Comparison of ENCODE assay signal across 24 cellular contexts in genomic region chr10:30580241-30580640, GRCh38. TPM values are rescaled to one million over a fixed set of nuclear protein-coding genes. Genes with fewer than 3 reads are reported as not detected.
DNase-seq lines count a peak whose midpoint lies in the region; ATAC-seq, FAIRE-seq and TF ChIP-seq lines count a peak whose summit lies in the region.
"Had no signal": no experiment of that assay in that cellular context is flagged by ENCODE, and none has a peak within 500 bp of the region (broad histone marks: within the 10 kb centered on the region; RNA-seq: fewer than 3 reads in every experiment).

No MANE protein-coding gene starts in this region.

- no peaks in the 10 kb centered on the region for H3K9me2 ChIP-seq in OCI-LY7 (ENCODE audit: insufficient read depth, low read length)

- no peaks in the 10 kb centered on the region for H3K27me3 ChIP-seq in HAP-1 (ENCODE audit: low read depth)
- H3K27me3 ChIP-seq in neural progenitor cell = no peaks in the 10 kb centered on the region

- H3K27ac Mint-ChIP-seq in neural progenitor cell = no peak overlapping the region

- DNase-seq in A549 (ENCODE audit: low read depth in 1 of 2, low spot score in 1 of 2) (no peak), HAP-1 (ENCODE audit: low spot score in 2 of 2) (peak; percentile 21 to 66), OCI-LY7 (ENCODE audit: low spot score) (no peak), neural progenitor cell (ENCODE audit: low spot score) (no peak), SW 1271 (lab: John Stamatoyannopoulos, UW) (no peak), left colon (no peak)
- DNase-seq in activated CD4-positive, alpha-beta T cell treated with anti-CD3 and anti-CD28 coated beads, Interleukin-2, amount 50 U/mL, for 48 hours = no peak
- DNase-seq: 8988T; C1 segment of cervical spinal cord; Calu3; CD4-positive, alpha-beta memory T cell; COR-L47; DMS53; DMS79 treated with DMSO at 0.1 percent for 48 hours; GF-D8; H7 had no signal

- H3K4me3 Mint-ChIP-seq in neural progenitor cell = no peak overlapping the region
- H3K4me3 Mint-ChIP-seq: CD4-positive, alpha-beta memory T cell had no signal

- in situ Hi-C loops in HAP-1 (cut with MboI; ENCODE audit: low sequenced_read_pairs) = loop anchor here (25.0 kb wide), 1 partner anchor 593 kb away; no protein-coding TSS in a partner anchor

- H3K9me3 ChIP-seq in A549 (no peaks in the 10 kb centered on the region), HAP-1 (no peaks in the 10 kb centered on the region), OCI-LY7 (ENCODE audit: low read length) (no peaks in the 10 kb centered on the region), neural progenitor cell (ENCODE audit: low read depth) (no peaks in the 10 kb centered on the region)

- no peak for TF ChIP-seq POLR2A in A549 (IDR thresholded peaks at IDR 0.05; ENCODE audit: low read length)

- TF ChIP-seq RAD21 in A549 (conservative IDR thresholded peaks at IDR 0.05 in 1 of 2, IDR thresholded peaks at IDR 0.05 in 1 of 2) = no peak

- no peaks in the 10 kb centered on the region for H3K36me3 Mint-ChIP-seq in neural progenitor cell
- H3K36me3 Mint-ChIP-seq: CD4-positive, alpha-beta memory T cell had no signal

- H3K4me2 ChIP-seq in A549 (no peak overlapping the region), OCI-LY7 (ENCODE audit: low read length) (no peak overlapping the region), neural progenitor cell (peak overlapping the region; percentile 4)

- H3K27ac ChIP-seq in A549 = peak overlapping the region; percentile 4 to 88; a peak in 4 of 6 replicates
- no peak overlapping the region for H3K27ac ChIP-seq in OCI-LY7 (ENCODE audit: low read depth, low read length, poor library complexity, severe bottlenecking)
- no peak overlapping the region for H3K27ac ChIP-seq in neural progenitor cell

- peaks cover 16% of the 10 kb centered on the region for H3F3A ChIP-seq in neural progenitor cell (ENCODE audit: low read depth)

- H3K9me3 Mint-ChIP-seq in neural progenitor cell = no peaks in the 10 kb centered on the region
- H3K9me3 Mint-ChIP-seq: CD4-positive, alpha-beta memory T cell had no signal

- ATAC-seq in A549 (no peak), left colon (no peak)
- ATAC-seq: HCT116 had no signal

- WGBS in A549 (ENCODE audit: missing lambda C conversion rate) = 85% methylated on average over 7 of the region's 7 CpGs

- CTCF ChIA-PET in A549 (lab: Yijun Ruan, JAX) (interaction anchor here (0.8 to 14.8 kb wide), 8 partner anchors 12 to 187 kb away, joined by 3 to 216 read pairs (median 19); no protein-coding TSS in a partner anchor), OCI-LY7 (lab: Charles Lee; ENCODE audit: unreplicated experiment) (no interaction called here)

- no peak overlapping the region for H3K4me3 ChIP-seq in A549
- no peak overlapping the region for H3K4me3 ChIP-seq in HAP-1
- H3K4me3 ChIP-seq in OCI-LY7 (ENCODE audit: low read depth, low read length, poor library complexity, severe bottlenecking) = no peak overlapping the region
- no peak overlapping the region for H3K4me3 ChIP-seq in neural progenitor cell

- H3K79me2 ChIP-seq in OCI-LY7 (ENCODE audit: insufficient read depth, low read depth, low read length) (no peaks in the 10 kb centered on the region), neural progenitor cell (ENCODE audit: low read depth) (no peaks in the 10 kb centered on the region)

- no peaks in the 10 kb centered on the region for H4K20me1 ChIP-seq in OCI-LY7 (ENCODE audit: insufficient read depth, low read length)
- H4K20me1 ChIP-seq in neural progenitor cell (ENCODE audit: low read depth) = no peaks in the 10 kb centered on the region

- intact Hi-C loops in OCI-LY7 (cut with micrococcal nuclease; ENCODE audit: unreplicated experiment) (no loop called here), left colon (cut with DNase I, micrococcal nuclease) (no loop called here)

- POLR2A ChIA-PET in A549 (lab: Yijun Ruan, JAX) (interaction anchor here (0.6 kb wide), 1 partner anchor 187 kb away, joined by 3 read pairs; no protein-coding TSS in a partner anchor), OCI-LY7 (lab: Charles Lee) (no interaction called here)

- BruUV-seq in OCI-LY7 (replicated peaks; lab: Mats Ljungman, UMichigan) = no TSS peak

- no peak for FAIRE-seq in A549 (lab: Jason Lieb, UNC)
- FAIRE-seq: GM12891, GM18507, H1 had no signal

- no peak overlapping the region for H3K9ac ChIP-seq in neural progenitor cell

- TF ChIP-seq EP300 in A549 (IDR thresholded peaks at IDR 0.05) = no peak

- H2AFZ ChIP-seq in OCI-LY7 (ENCODE audit: low read length) (peak overlapping the region; percentile 48; the same call in 1 of the 2 replicates), neural progenitor cell (replicated peaks) (no peak overlapping the region)

- H3K27me3 Mint-ChIP-seq in neural progenitor cell (ENCODE audit: insufficient read depth, low read depth) = peaks cover 13% of the 10 kb centered on the region

- TF ChIP-seq CTCF in A549 (IDR thresholded peaks at IDR 0.05) (no peak), OCI-LY7 (conservative IDR thresholded peaks at IDR 0.05; ENCODE audit: low read length) (no peak), neural progenitor cell (IDR thresholded peaks at IDR 0.05) (no peak)

- H3K4me1 ChIP-seq in A549 = peaks cover 37% of the 10 kb centered on the region
- peaks cover 15% of the 10 kb centered on the region for H3K4me1 ChIP-seq in HAP-1
- peaks cover 9% of the 10 kb centered on the region for H3K4me1 ChIP-seq in OCI-LY7 (ENCODE audit: insufficient read depth, low read length, poor library complexity, severe bottlenecking)
- H3K4me1 ChIP-seq in neural progenitor cell = peaks cover 27% of the 10 kb centered on the region

- no peaks in the 10 kb centered on the region for H3K36me3 ChIP-seq in HAP-1 (replicated peaks)
- H3K36me3 ChIP-seq in OCI-LY7 (ENCODE audit: insufficient read depth, low read length) = no peaks in the 10 kb centered on the region
- H3K36me3 ChIP-seq in neural progenitor cell = no peaks in the 10 kb centered on the region

- peaks cover 35% of the 10 kb centered on the region for H3K4me1 Mint-ChIP-seq in neural progenitor cell

TF ChIP-seq in A549, 52 proteins besides CTCF, POLR2A, EP300 and RAD21:
- TF ChIP-seq GATA3 (IDR thresholded peaks at IDR 0.05; ENCODE audit: borderline replicate concordance) = no peak
- TF ChIP-seq CHD4 (IDR thresholded peaks at IDR 0.05; ENCODE audit: borderline replicate concordance) = no peak
- no peak for TF ChIP-seq RNF2 (IDR thresholded peaks at IDR 0.05; ENCODE audit: borderline replicate concordance, low read depth)
- no peak for TF ChIP-seq HOXA7 (CRISPR knock-in tag; IDR thresholded peaks at IDR 0.05)
- TF ChIP-seq HDAC2 (IDR thresholded peaks at IDR 0.05) = no peak
- no peak for TF ChIP-seq TP53 (CRISPR knock-in tag; IDR thresholded peaks at IDR 0.05)
- no peak for TF ChIP-seq MAZ (IDR thresholded peaks at IDR 0.05; ENCODE audit: borderline replicate concordance, low read depth, low read length)
- TF ChIP-seq ZC3H11A (IDR thresholded peaks at IDR 0.05) = no peak

RNA-seq across cellular contexts. Expression of gene LYZL2, which starts 49.3 kb away (rescaled TPM):
- polyA plus RNA-seq in A549 (2011; rRNA removed) = not detected in 2 replicates
- not detected in 2 replicates for polyA plus RNA-seq in A549 (2012; cell fraction: cytosol; rRNA removed)
- polyA plus RNA-seq in A549 (2012; cell fraction: nucleus; rRNA removed) = not detected in 2 replicates
- polyA plus RNA-seq in A549 (2017; fragmentation: RNase III; extraction: RNeasy Plus Mini Kit Qiagen cat#74134 plus additional on column Dnase treatment) = not detected in 3 replicates
- polyA minus RNA-seq in A549 (2011; rRNA and poly(A)+ RNA removed) = not detected in 2 replicates
- total RNA-seq in OCI-LY7 (2014; rRNA removed; shearing (Covaris generic)) = not detected in 2 replicates
- total RNA-seq in OCI-LY7 (2022) = not detected in 2 replicates
- not detected in 2 replicates for total RNA-seq in neural progenitor cell (ENCODE audit: low replicate concordance)
- total RNA-seq in left colon = not detected
- total RNA-seq: A673; Calu3; CD4-positive, alpha-beta memory T cell; Daoy; G401; H1; H7 had no signal
- polyA plus RNA-seq: BJ; CD4-positive, alpha-beta memory T cell; H1 had no signal

Comparison
In these comparisons a context has a peak if more than half of its experiments do, and no peak if none do; other contexts are left out.
1. DNase-seq: peak in HAP-1 (2 of 2); none in A549 (0 of 2), OCI-LY7 (single experiment), neural progenitor cell (single experiment), SW 1271 (0 of 2), activated CD4-positive, alpha-beta T cell treated with anti-CD3 and anti-CD28 coated beads, Interleukin-2, amount 50 U/mL, for 48 hours (0 of 2) and left colon (0 of 2).
2. H3K27ac ChIP-seq: peak in A549 (2 of 2); none in OCI-LY7 (single experiment) and neural progenitor cell (single experiment).